In genomic region chr2:6946722-6947121, GRCh38 we compare ENCODE assay signal across 12 cellular contexts.
DNase-seq lines count a peak whose midpoint lies in the region; ATAC-seq and TF ChIP-seq lines count a peak whose summit lies in the region.
"Had no signal": no experiment of that assay in that cellular context is flagged by ENCODE, and none has a peak within 500 bp of the region (broad histone marks: within the 10 kb centered on the region; RNA-seq: fewer than 3 reads in every experiment).

No MANE protein-coding gene starts in this region.

- intact Hi-C loops in posterior cingulate gyrus (cut with DNase I): no loop called here

- CTCF ChIA-PET in AG04449 (lab: Yijun Ruan, JAX): interaction anchor here (0.7 kb wide), 1 partner anchor 51 kb away, joined by 3 read pairs; no protein-coding TSS in a partner anchor

- no peak for ATAC-seq in GM21723 (IDR thresholded peaks at IDR 0.05; ENCODE audit: unreplicated experiment)
- ATAC-seq: psoas muscle had no signal

- peak; percentile 26 for DNase-seq in AG04449 (ENCODE audit: low read depth, low spot score)
- peak; percentile 14 for DNase-seq in HPDE6-E6E7 (ENCODE audit: extremely low spot score)
- DNase-seq in astrocyte of the hippocampus (ENCODE audit: low read depth, low spot score): peak; percentile 75
- DNase-seq in glomerular visceral epithelial cell (ENCODE audit: extremely low spot score): peak; percentile 28
- DNase-seq in posterior cingulate gyrus: no peak
- no peak for DNase-seq in Ammon's horn (ENCODE audit: low spot score)
- DNase-seq in NCI-H774 (lab: John Stamatoyannopoulos, UW): no peak
- DNase-seq: activated T-cell treated with anti-CD3 and anti-CD28 coated beads, Interleukin-2, amount 50 U/mL, for 1 hour; mesendoderm; psoas muscle had no signal

- no peak overlapping the region for H3K4me3 ChIP-seq in AG04449 (ENCODE audit: low read depth, low read length)
- H3K4me3 ChIP-seq: hepatocyte, psoas muscle had no signal

- POLR2A ChIA-PET in AG04449 (lab: Yijun Ruan, JAX): no interaction called here

- no peak for TF ChIP-seq CTCF in AG04449 (IDR thresholded peaks at IDR 0.05; ENCODE audit: insufficient read depth, low read length, missing control alignments)

Comparison
In these comparisons a context has a peak if more than half of its experiments do, and no peak if none do; other contexts are left out.
1. DNase-seq: peak in AG04449 (single experiment), HPDE6-E6E7 (single experiment), astrocyte of the hippocampus (single experiment) and glomerular visceral epithelial cell (single experiment); none in posterior cingulate gyrus (0 of 10), Ammon's horn (single experiment) and NCI-H774 (single experiment).